In the genomic region with DNA sequence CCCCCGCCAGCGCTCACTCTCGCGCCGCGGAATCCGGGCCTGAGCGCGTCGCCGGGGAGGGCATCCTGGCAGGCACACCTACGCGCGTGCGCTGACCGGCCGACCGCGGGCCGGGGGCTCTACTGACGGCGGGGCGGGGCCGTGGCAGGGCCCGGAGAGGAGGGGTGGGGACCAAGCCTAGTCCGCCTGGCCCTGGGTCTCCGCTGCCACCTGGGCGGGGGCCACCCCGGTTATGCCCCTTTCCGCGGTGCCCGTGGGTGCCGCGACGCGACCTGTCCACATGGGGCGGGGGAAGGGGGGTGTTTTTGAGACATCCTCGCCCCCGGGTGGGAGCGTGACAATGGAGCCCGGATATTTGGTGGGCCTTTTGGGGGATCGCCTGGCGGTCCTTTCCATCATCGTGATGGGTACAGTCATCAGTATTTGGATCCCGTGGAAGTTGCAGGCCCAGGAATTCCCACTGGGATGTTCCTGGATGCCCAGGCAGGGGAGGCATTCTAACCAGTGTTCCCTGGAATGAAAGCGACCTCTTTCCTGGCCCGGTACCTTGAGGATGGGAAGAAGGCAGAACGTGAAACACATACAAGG, we compare ENCODE assay signal across 8 cellular contexts. TPM values are rescaled to one million over a fixed set of nuclear protein-coding genes. Genes with fewer than 3 reads are reported as not detected.
DNase-seq lines count a peak whose midpoint lies in the region; ATAC-seq lines count a peak whose summit lies in the region.

No MANE protein-coding gene starts in this region.

- ATAC-seq in HG03457 (IDR thresholded peaks at IDR 0.05; ENCODE audit: unreplicated experiment) (no peak), GM21360 (IDR thresholded peaks at IDR 0.05; ENCODE audit: unreplicated experiment) (no peak)

- peak overlapping the region; percentile 77 for H3K9ac ChIP-seq in skeletal muscle satellite cell (ENCODE audit: low read depth, low read length)

- H3K4me2 ChIP-seq in skeletal muscle satellite cell (ENCODE audit: low read length): peak overlapping the region; percentile 90

- H3K36me3 ChIP-seq in iPS DF 6.9 (ENCODE audit: control insufficient read depth, insufficient read depth, low read length) (no peaks in the 10 kb centered on the region), skeletal muscle satellite cell (ENCODE audit: insufficient read depth, low read length) (no peaks in the 10 kb centered on the region)

- DNase-seq in LHCN-M2 (ENCODE audit: low read depth) (peak; percentile 25), SK-N-DZ (ENCODE audit: low spot score) (peak; percentile 62), iPS DF 6.9 (ENCODE audit: low read depth, low spot score) (no peak)
- DNase-seq in activated naive CD4-positive, alpha-beta T cell treated with anti-CD3 and anti-CD28 coated beads, Interleukin-2, amount 50 U/mL, for 16 hours: no peak
- no peak for DNase-seq in activated CD4-positive, alpha-beta T cell treated with anti-CD3 and anti-CD28 coated beads for 48 hours

- H3K27me3 ChIP-seq in iPS DF 6.9 (ENCODE audit: control insufficient read depth, insufficient read depth, low read length) (peaks cover 9% of the 10 kb centered on the region; the same call in 1 of the 2 replicates), skeletal muscle satellite cell (ENCODE audit: control insufficient read depth, insufficient read depth, low read length) (no peaks in the 10 kb centered on the region)

- peak overlapping the region; percentile 60; the same call in 1 of the 2 replicates for H3K4me3 ChIP-seq in iPS DF 6.9 (ENCODE audit: low read length)
- H3K4me3 ChIP-seq in skeletal muscle satellite cell (ENCODE audit: low read length): peak overlapping the region; percentile 81

- H3K9me3 ChIP-seq in iPS DF 6.9 (ENCODE audit: control insufficient read depth, insufficient read depth, low read length) (no peaks in the 10 kb centered on the region), skeletal muscle satellite cell (replicated peaks; ENCODE audit: low read length) (no peaks in the 10 kb centered on the region)

- no CpG with 5 or more reads among the region's 48 CpGs for WGBS in iPS DF 6.9 (ENCODE audit: insufficient coverage, insufficient read length)

- no peak overlapping the region for H3K27ac ChIP-seq in iPS DF 6.9 (ENCODE audit: low read length)

- peaks cover 1% of the 10 kb centered on the region; the same call in 1 of the 2 replicates for H3K4me1 ChIP-seq in iPS DF 6.9 (ENCODE audit: control insufficient read depth, insufficient read depth, low read length)
- H3K4me1 ChIP-seq in skeletal muscle satellite cell (ENCODE audit: control insufficient read depth, insufficient read depth, low read length): peaks cover 3% of the 10 kb centered on the region

RNA-seq across cellular contexts. Expression of gene NCAM1, which starts 2.2 kb away (rescaled TPM):
- 28.1 and 38.7 TPM in 2 replicates for total RNA-seq in LHCN-M2 (2014; rRNA removed)
- 38.4 TPM for polyA plus RNA-seq in LHCN-M2 (2012)
- 23.3 and 34.2 TPM in 2 replicates for polyA plus RNA-seq in SK-N-DZ (2014; cell fraction: cytosol; rRNA removed)
- polyA plus RNA-seq in SK-N-DZ (2014; cell fraction: nucleus; rRNA removed): 25.5 and 50.4 TPM in 2 replicates
- 1.8 and 41.9 TPM in 2 replicates for total RNA-seq in skeletal muscle satellite cell (2012; rRNA removed)

Comparison
In these comparisons a context has a peak if more than half of its experiments do, and no peak if none do; other contexts are left out.
1. DNase-seq: peak in LHCN-M2 (single experiment) and SK-N-DZ (single experiment); none in iPS DF 6.9 (single experiment), activated naive CD4-positive, alpha-beta T cell treated with anti-CD3 and anti-CD28 coated beads, Interleukin-2, amount 50 U/mL, for 16 hours (single experiment) and activated CD4-positive, alpha-beta T cell treated with anti-CD3 and anti-CD28 coated beads for 48 hours (single experiment).